9 cellular contexts compared by ENCODE assay signal in the genomic region with DNA sequence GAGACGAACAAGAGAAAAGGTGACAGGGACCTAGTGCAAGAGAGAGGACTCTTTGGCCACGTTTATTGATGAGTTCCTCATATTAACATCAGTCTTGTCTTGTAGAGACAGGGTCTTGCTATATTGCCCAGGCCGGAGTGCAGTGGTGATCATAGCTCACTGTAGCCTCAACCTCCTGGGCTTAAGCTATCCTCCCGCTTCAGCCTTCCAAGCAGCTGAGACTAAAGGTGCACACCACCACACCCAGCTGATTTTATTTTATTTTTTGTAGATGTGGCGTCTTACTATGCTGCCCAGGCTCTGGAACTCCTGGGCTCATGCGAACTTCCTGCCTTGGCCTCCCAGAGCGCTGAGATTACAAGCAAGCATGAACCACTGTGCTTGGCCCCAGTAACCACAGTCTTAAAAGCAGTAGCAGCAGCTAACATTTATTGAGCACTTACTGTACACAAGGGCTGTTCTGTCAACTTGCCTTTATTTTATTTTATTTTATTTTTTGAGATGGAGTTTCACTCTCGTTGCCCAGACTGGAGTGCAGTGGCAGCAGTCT. TPM values are rescaled to one million over a fixed set of nuclear protein-coding genes. Genes with fewer than 3 reads are reported as not detected.
DNase-seq lines count a peak whose midpoint lies in the region; ATAC-seq, FAIRE-seq and TF ChIP-seq lines count a peak whose summit lies in the region.
"Had no signal": no experiment of that assay in that cellular context is flagged by ENCODE, and none has a peak within 500 bp of the region (broad histone marks: within the 10 kb centered on the region; RNA-seq: fewer than 3 reads in every experiment).

No MANE protein-coding gene starts in this region.

- no peak for TF ChIP-seq EP300 in K562 (IDR thresholded peaks at IDR 0.05; ENCODE audit: low read length)

- intact Hi-C loops in K562 (cut with micrococcal nuclease), result loop anchor here (10.0 kb wide), 1 partner anchor 96 kb away; no protein-coding TSS in a partner anchor

- H3K27me3 Mint-ChIP-seq in CD4-positive, CD25-positive, alpha-beta regulatory T cell, result no peaks in the 10 kb centered on the region

- H2AFZ ChIP-seq in K562 (ENCODE audit: low read depth, low read length), result peak overlapping the region; percentile 95

- H3K36me3 Mint-ChIP-seq in CD4-positive, CD25-positive, alpha-beta regulatory T cell, result no peaks in the 10 kb centered on the region

- H3K4me3 ChIP-seq in CD4-positive, CD25-positive, alpha-beta regulatory T cell (ENCODE audit: low read depth, low read length), result peak overlapping the region; percentile 90
- H3K4me3 ChIP-seq in HUES64 (ENCODE audit: low read length) (peak overlapping the region; percentile 78), K562 (no peak overlapping the region), mononuclear cell (ENCODE audit: low read length) (peak overlapping the region; percentile 51)

- TF ChIP-seq CTCF in K562 (IDR thresholded peaks at IDR 0.05 in 2 of 3, conservative IDR thresholded peaks at IDR 0.05 in 1 of 3; ENCODE audit: insufficient read depth in 2 of 3, low read depth in 1 of 3, low read length in 3 of 3), result no peak

- FAIRE-seq in K562 (lab: Jason Lieb, UNC), result no peak
- FAIRE-seq: D721Med had no signal

- H3K27me3 ChIP-seq in CD4-positive, CD25-positive, alpha-beta regulatory T cell (ENCODE audit: control insufficient read depth, insufficient read depth, low read length), result no peaks in the 10 kb centered on the region
- H3K27me3 ChIP-seq in HUES64 (ENCODE audit: insufficient read depth, low read length), result no peaks in the 10 kb centered on the region
- H3K27me3 ChIP-seq in K562 (ENCODE audit: control insufficient read depth in 2 of 2, insufficient read depth in 2 of 2, low read length in 2 of 2), result no peaks in the 10 kb centered on the region
- H3K27me3 ChIP-seq in mononuclear cell (ENCODE audit: insufficient read depth, low read length), result no peaks in the 10 kb centered on the region

- H3K4me3 Mint-ChIP-seq in CD4-positive, CD25-positive, alpha-beta regulatory T cell, result peak overlapping the region; percentile 87 to 93 (median 93)

- peak overlapping the region; percentile 96 for H3K27ac ChIP-seq in CD4-positive, CD25-positive, alpha-beta regulatory T cell (ENCODE audit: insufficient read depth, low read length, poor library complexity, severe bottlenecking)
- H3K27ac ChIP-seq in HUES64 (ENCODE audit: low read depth, low read length), result no peak overlapping the region
- no peak overlapping the region for H3K27ac ChIP-seq in K562 (ENCODE audit: extremely low read depth, low read depth, low read length)

- H3K9me3 Mint-ChIP-seq in CD4-positive, CD25-positive, alpha-beta regulatory T cell, result no peaks in the 10 kb centered on the region

- no peak for TF ChIP-seq RAD21 in K562 (CRISPR knock-in tag; conservative IDR thresholded peaks at IDR 0.05 in 1 of 2, IDR thresholded peaks at IDR 0.05 in 1 of 2)

- ATAC-seq in CD4-positive, CD25-positive, alpha-beta regulatory T cell (ENCODE audit: low read depth in 2 of 2), result no peak
- ATAC-seq in K562 (no peak), GM21786 (IDR thresholded peaks at IDR 0.05; ENCODE audit: unreplicated experiment) (no peak)

- TF ChIP-seq POLR2A in K562 (conservative IDR thresholded peaks at IDR 0.05), result no peak

- H3K36me3 ChIP-seq in CD4-positive, CD25-positive, alpha-beta regulatory T cell (ENCODE audit: control insufficient read depth, insufficient read depth, low read length), result peaks cover 3% of the 10 kb centered on the region
- H3K36me3 ChIP-seq in HUES64 (ENCODE audit: insufficient read depth, low read length), result no peaks in the 10 kb centered on the region
- no peaks in the 10 kb centered on the region for H3K36me3 ChIP-seq in K562 (ENCODE audit: control insufficient read depth, insufficient read depth, low read length)

- H4K20me1 ChIP-seq in K562 (replicated peaks; ENCODE audit: control insufficient read depth, insufficient read depth, low read length), result no peaks in the 10 kb centered on the region

- peaks cover 20% of the 10 kb centered on the region for H3K79me2 ChIP-seq in K562 (ENCODE audit: control insufficient read depth, insufficient read depth, low read length)

- no peaks in the 10 kb centered on the region for H3K9me3 ChIP-seq in CD4-positive, CD25-positive, alpha-beta regulatory T cell (ENCODE audit: control insufficient read depth in 2 of 2, low read length in 2 of 2)
- H3K9me3 ChIP-seq in HUES64 (ENCODE audit: insufficient read depth, low read depth, low read length), result no peaks in the 10 kb centered on the region
- H3K9me3 ChIP-seq in K562 (replicated peaks; ENCODE audit: control insufficient read depth, insufficient read depth, low read depth, low read length), result no peaks in the 10 kb centered on the region
- no peaks in the 10 kb centered on the region for H3K9me3 ChIP-seq in mononuclear cell (ENCODE audit: low read depth, low read length)

- peak overlapping the region; percentile 91 for H3K4me2 ChIP-seq in K562 (ENCODE audit: insufficient read depth, low read length)

- POLR2A ChIA-PET in K562 (lab: Yijun Ruan, JAX), result no interaction called here

- CTCF ChIA-PET in K562 (lab: Yijun Ruan, JAX; ENCODE audit: low intra/inter-chr PET ratio), result no interaction called here

- peak in 1 of 3 donors; percentile 28 for DNase-seq in CD4-positive, CD25-positive, alpha-beta regulatory T cell
- no peak for DNase-seq in K562 (ENCODE audit: extremely low read depth in 1 of 4, low spot score in 3 of 4)
- DNase-seq in OCI-M2 (lab: John Stamatoyannopoulos, UW; ENCODE audit: unreplicated experiment), result no peak
- DNase-seq in stimulated activated CD4-positive, alpha-beta T cell treated with anti-CD3 and anti-CD28 coated beads, Interleukin-4, amount 100 ng/mL, for 4 hours, result no peak
- DNase-seq in NCI-H2227 (lab: John Stamatoyannopoulos, UW; ENCODE audit: unreplicated experiment), result no peak

- peaks cover 6 to 68% (median 31%) of the 10 kb centered on the region in 4 donors for H3K4me1 Mint-ChIP-seq in CD4-positive, CD25-positive, alpha-beta regulatory T cell

- no TSS peak for BruUV-seq in K562 (replicated peaks; lab: Mats Ljungman, UMichigan)

- peaks cover 40% of the 10 kb centered on the region for H3K4me1 ChIP-seq in CD4-positive, CD25-positive, alpha-beta regulatory T cell (ENCODE audit: control insufficient read depth, insufficient read depth, low read length, poor library complexity, severe bottlenecking)
- H3K4me1 ChIP-seq in HUES64 (ENCODE audit: insufficient read depth, low read length), result peaks cover 7% of the 10 kb centered on the region; the same call in 1 of the 2 replicates
- peaks cover 9 to 36% of the 10 kb centered on the region in 2 experiments for H3K4me1 ChIP-seq in K562 (replicated peaks in 1 of 2; ENCODE audit: control insufficient read depth in 2 of 2, insufficient read depth in 2 of 2, low read length in 2 of 2)
- H3K4me1 ChIP-seq in mononuclear cell (ENCODE audit: insufficient read depth, low read length), result peaks cover 53% of the 10 kb centered on the region

- in situ Hi-C loops in K562 (cut with MboI), result no loop called here

- H3K9me1 ChIP-seq in K562 (ENCODE audit: control insufficient read depth, insufficient read depth, low read length), result peaks cover 4% of the 10 kb centered on the region

- 75% methylated on average over 8 of the region's 8 CpGs for WGBS in HUES64
- 65% methylated on average over 8 of the region's 8 CpGs for WGBS in K562 (ENCODE audit: insufficient coverage, low coverage, missing lambda C conversion rate)

- peak overlapping the region; percentile 87 to 96 (median 94) for H3K27ac Mint-ChIP-seq in CD4-positive, CD25-positive, alpha-beta regulatory T cell

- H3K9ac ChIP-seq in HUES64 (ENCODE audit: low read depth, low read length) (no peak overlapping the region), K562 (ENCODE audit: insufficient read depth in 1 of 2, low read depth in 2 of 2, low read length in 2 of 2) (peak overlapping the region in 1 of 2 experiments; percentile 81; a peak in 1 of 4 replicates)

RNA-seq across cellular contexts. Expression of a gene that starts 1.1 kb away (rescaled TPM):
- total RNA-seq in CD4-positive, CD25-positive, alpha-beta regulatory T cell, result 46.2 TPM
- polyA plus RNA-seq in CD4-positive, CD25-positive, alpha-beta regulatory T cell, result 10 to 100 TPM; 19.5 to 26.5 (median 22.1) TPM
- 7.2 TPM for polyA plus RNA-seq in HUES64 (2013, experiment 1 of 2)
- 6.7 TPM for polyA plus RNA-seq in HUES64 (2013, experiment 2 of 2)
- total RNA-seq in K562 (2011; cell fraction: chromatin; rRNA removed; ENCODE audit: low replicate concordance), result 17.3 and 38.7 TPM in 2 replicates
- total RNA-seq in K562 (2011; cell fraction: nucleolus; rRNA removed), result 28.7 and 29.6 TPM in 2 replicates
- total RNA-seq in K562 (2011; cell fraction: nucleoplasm; rRNA removed), result 21.3 and 22.0 TPM in 2 replicates
- total RNA-seq in K562 (2014; rRNA removed) (20.0 and 25.9 TPM in 2 replicates), K562 (2014; rRNA removed; fragmentation: Illumina TruSeq; extraction: Trizol) (3.0 and 4.8 TPM in 2 replicates), K562 (2015; rRNA removed; fragmentation: Illumina TruSeq; extraction: Trizol) (8.6 and 8.9 TPM in 2 replicates), K562 (2021) (19.4 and 26.3 TPM in 2 replicates), mononuclear cell (14.0 TPM)
- polyA plus RNA-seq in K562 (2011; rRNA removed) (8.7 and 13.4 TPM in 2 replicates), K562 (2014; fragmentation: Illumina TruSeq; extraction: Trizol) (9.6 and 17.7 TPM in 2 replicates), K562 (2014; fragmentation: Nextera tagmentation; extraction: Ambion mirVana) (under 1 TPM; 0.75 to 0.83 TPM), K562 (2014; rRNA removed) (19.8 and 24.8 TPM in 2 replicates)
- polyA plus RNA-seq in K562 (2011; cell fraction: cytosol; rRNA removed), result 12.2 and 22.2 TPM in 2 replicates
- 20.1 and 35.1 TPM in 2 replicates for polyA plus RNA-seq in K562 (2011; cell fraction: nucleus; rRNA removed)
- polyA plus RNA-seq in K562 (2012), result 10.3 and 10.8 TPM in 2 replicates
- 3.0 and 4.7 TPM in 2 replicates for polyA minus RNA-seq in K562 (2011; rRNA and poly(A)+ RNA removed)
- polyA minus RNA-seq in K562 (2011; cell fraction: cytosol; rRNA and poly(A)+ RNA removed), result 8.7 and 11.1 TPM in 2 replicates
- 17.0 and 18.8 TPM in 2 replicates for polyA minus RNA-seq in K562 (2011; cell fraction: nucleus; rRNA and poly(A)+ RNA removed)

RNA-seq across cellular contexts. Expression of a gene that starts 4.2 kb away (rescaled TPM):
- 117 TPM for total RNA-seq in CD4-positive, CD25-positive, alpha-beta regulatory T cell
- polyA plus RNA-seq in CD4-positive, CD25-positive, alpha-beta regulatory T cell, result 10 to 100 TPM; 14.8 to 24.2 (median 21.8) TPM
- 0.10 TPM for polyA plus RNA-seq in HUES64 (2013, experiment 1 of 2)
- polyA plus RNA-seq in HUES64 (2013, experiment 2 of 2), result 0.13 TPM
- 12.0 and 34.0 TPM in 2 replicates for total RNA-seq in K562 (2011; cell fraction: chromatin; rRNA removed; ENCODE audit: low replicate concordance)
- 15.5 and 23.5 TPM in 2 replicates for total RNA-seq in K562 (2011; cell fraction: nucleolus; rRNA removed)
- 12.6 and 13.2 TPM in 2 replicates for total RNA-seq in K562 (2011; cell fraction: nucleoplasm; rRNA removed)
- 13.6 and 13.7 TPM in 2 replicates for total RNA-seq in K562 (2014; rRNA removed)
- 8.7 and 9.4 TPM in 2 replicates for total RNA-seq in K562 (2014; rRNA removed; fragmentation: Illumina TruSeq; extraction: Trizol)
- 19.1 and 19.7 TPM in 2 replicates for total RNA-seq in K562 (2015; rRNA removed; fragmentation: Illumina TruSeq; extraction: Trizol)
- total RNA-seq in K562 (2021), result 17.3 and 20.1 TPM in 2 replicates
- polyA plus RNA-seq in K562 (2011; rRNA removed), result 8.4 and 18.5 TPM in 2 replicates
- 7.1 and 10.6 TPM in 2 replicates for polyA plus RNA-seq in K562 (2011; cell fraction: cytosol; rRNA removed)
- polyA plus RNA-seq in K562 (2011; cell fraction: nucleus; rRNA removed), result 19.2 and 28.2 TPM in 2 replicates
- polyA plus RNA-seq in K562 (2012), result 18.1 and 29.2 TPM in 2 replicates
- 12.4 and 13.3 TPM in 2 replicates for polyA plus RNA-seq in K562 (2014; fragmentation: Illumina TruSeq; extraction: Trizol)
- 1 to 10 TPM in 1 of 2 experiments, under 1 TPM in 1; 0.46 to 1.3 TPM for polyA plus RNA-seq in K562 (2014; fragmentation: Nextera tagmentation; extraction: Ambion mirVana)
- polyA plus RNA-seq in K562 (2014; rRNA removed), result 10.9 and 11.1 TPM in 2 replicates
- polyA minus RNA-seq in K562 (2011; rRNA and poly(A)+ RNA removed), result 10.3 and 18.3 TPM in 2 replicates
- polyA minus RNA-seq in K562 (2011; cell fraction: cytosol; rRNA and poly(A)+ RNA removed), result 4.7 and 11.8 TPM in 2 replicates
- 12.7 and 24.3 TPM in 2 replicates for polyA minus RNA-seq in K562 (2011; cell fraction: nucleus; rRNA and poly(A)+ RNA removed)
- total RNA-seq in mononuclear cell, result 46.8 TPM

RNA-seq across cellular contexts. Expression of a gene that starts 28.8 kb away (rescaled TPM):
- total RNA-seq in CD4-positive, CD25-positive, alpha-beta regulatory T cell, result 2.6 TPM
- polyA plus RNA-seq in CD4-positive, CD25-positive, alpha-beta regulatory T cell, result under 1 TPM in 3 of 4 donors, not detected in 1; 0.37 to 0.51 (median 0.38) TPM
- 51.4 TPM for polyA plus RNA-seq in HUES64 (2013, experiment 1 of 2)
- 55.0 TPM for polyA plus RNA-seq in HUES64 (2013, experiment 2 of 2)
- total RNA-seq in K562 (2011; cell fraction: chromatin; rRNA removed; ENCODE audit: low replicate concordance), result 67.3 and 119 TPM in 2 replicates
- total RNA-seq in K562 (2011; cell fraction: nucleolus; rRNA removed), result 65.3 and 66.5 TPM in 2 replicates
- total RNA-seq in K562 (2011; cell fraction: nucleoplasm; rRNA removed), result 53.5 and 66.7 TPM in 2 replicates
- total RNA-seq in K562 (2014; rRNA removed), result 57.4 and 61.8 TPM in 2 replicates
- total RNA-seq in K562 (2014; rRNA removed; fragmentation: Illumina TruSeq; extraction: Trizol), result 23.6 and 29.4 TPM in 2 replicates
- total RNA-seq in K562 (2015; rRNA removed; fragmentation: Illumina TruSeq; extraction: Trizol), result 34.6 and 36.1 TPM in 2 replicates
- 59.1 and 63.2 TPM in 2 replicates for total RNA-seq in K562 (2021)
- polyA plus RNA-seq in K562 (2011; rRNA removed), result 29.1 and 39.3 TPM in 2 replicates
- 22.8 and 30.6 TPM in 2 replicates for polyA plus RNA-seq in K562 (2011; cell fraction: cytosol; rRNA removed)
- 113 and 133 TPM in 2 replicates for polyA plus RNA-seq in K562 (2011; cell fraction: nucleus; rRNA removed)
- 47.5 and 50.8 TPM in 2 replicates for polyA plus RNA-seq in K562 (2012)
- 56.2 and 56.7 TPM in 2 replicates for polyA plus RNA-seq in K562 (2014; fragmentation: Illumina TruSeq; extraction: Trizol)
- polyA plus RNA-seq in K562 (2014; fragmentation: Nextera tagmentation; extraction: Ambion mirVana), result 1 to 10 TPM; 1.2 to 2.7 TPM
- polyA plus RNA-seq in K562 (2014; rRNA removed), result 66.6 and 66.8 TPM in 2 replicates
- 17.1 and 20.3 TPM in 2 replicates for polyA minus RNA-seq in K562 (2011; rRNA and poly(A)+ RNA removed)
- 18.3 and 21.0 TPM in 2 replicates for polyA minus RNA-seq in K562 (2011; cell fraction: cytosol; rRNA and poly(A)+ RNA removed)
- 21.3 and 30.1 TPM in 2 replicates for polyA minus RNA-seq in K562 (2011; cell fraction: nucleus; rRNA and poly(A)+ RNA removed)
- 4.2 TPM for total RNA-seq in mononuclear cell

RNA-seq across cellular contexts. Expression of a gene that starts 30.9 kb away (rescaled TPM):
- total RNA-seq in CD4-positive, CD25-positive, alpha-beta regulatory T cell, result 60.7 TPM
- 10 to 100 TPM; 82.9 to 98.8 (median 87.4) TPM for polyA plus RNA-seq in CD4-positive, CD25-positive, alpha-beta regulatory T cell
- polyA plus RNA-seq in HUES64 (2013, experiment 1 of 2), result 22.0 TPM
- polyA plus RNA-seq in HUES64 (2013, experiment 2 of 2), result 17.8 TPM
- total RNA-seq in K562 (2011; cell fraction: chromatin; rRNA removed; ENCODE audit: low replicate concordance), result 45.9 and 112 TPM in 2 replicates
- total RNA-seq in K562 (2011; cell fraction: nucleolus; rRNA removed), result 96.6 and 107 TPM in 2 replicates
- 72.1 and 74.9 TPM in 2 replicates for total RNA-seq in K562 (2011; cell fraction: nucleoplasm; rRNA removed)
- total RNA-seq in K562 (2014; rRNA removed), result 23.8 and 33.5 TPM in 2 replicates
- total RNA-seq in K562 (2014; rRNA removed; fragmentation: Illumina TruSeq; extraction: Trizol), result 12.3 and 16.4 TPM in 2 replicates
- total RNA-seq in K562 (2015; rRNA removed; fragmentation: Illumina TruSeq; extraction: Trizol), result 21.9 and 24.4 TPM in 2 replicates
- total RNA-seq in K562 (2021), result 31.1 and 33.1 TPM in 2 replicates
- polyA plus RNA-seq in K562 (2011; rRNA removed), result 29.8 and 46.5 TPM in 2 replicates
- 43.8 and 51.1 TPM in 2 replicates for polyA plus RNA-seq in K562 (2011; cell fraction: cytosol; rRNA removed)
- polyA plus RNA-seq in K562 (2011; cell fraction: nucleus; rRNA removed), result 180 and 195 TPM in 2 replicates
- 29.9 and 65.7 TPM in 2 replicates for polyA plus RNA-seq in K562 (2012)
- polyA plus RNA-seq in K562 (2014; fragmentation: Illumina TruSeq; extraction: Trizol), result 32.3 and 33.2 TPM in 2 replicates
- 1 to 10 TPM; 2.4 to 6.1 TPM for polyA plus RNA-seq in K562 (2014; fragmentation: Nextera tagmentation; extraction: Ambion mirVana)
- polyA plus RNA-seq in K562 (2014; rRNA removed), result 32.9 and 36.4 TPM in 2 replicates
- 22.3 and 35.9 TPM in 2 replicates for polyA minus RNA-seq in K562 (2011; rRNA and poly(A)+ RNA removed)
- polyA minus RNA-seq in K562 (2011; cell fraction: cytosol; rRNA and poly(A)+ RNA removed), result 21.0 and 22.6 TPM in 2 replicates
- polyA minus RNA-seq in K562 (2011; cell fraction: nucleus; rRNA and poly(A)+ RNA removed), result 18.7 and 34.9 TPM in 2 replicates
- total RNA-seq in mononuclear cell, result 43.9 TPM

RNA-seq across cellular contexts. Expression of a gene that starts 47.9 kb away (rescaled TPM):
- not detected for total RNA-seq in CD4-positive, CD25-positive, alpha-beta regulatory T cell
- polyA plus RNA-seq in CD4-positive, CD25-positive, alpha-beta regulatory T cell, result not detected
- polyA plus RNA-seq in HUES64 (2013, experiment 1 of 2), result 1.3 TPM
- polyA plus RNA-seq in HUES64 (2013, experiment 2 of 2), result 1.6 TPM
- total RNA-seq in K562 (2011; cell fraction: chromatin; rRNA removed; ENCODE audit: low replicate concordance), result 19.5 and 33.3 TPM in 2 replicates
- total RNA-seq in K562 (2011; cell fraction: nucleolus; rRNA removed), result 14.5 and 17.5 TPM in 2 replicates
- total RNA-seq in K562 (2011; cell fraction: nucleoplasm; rRNA removed), result 15.2 and 15.6 TPM in 2 replicates
- 0.59 and 2.0 TPM in 2 replicates for total RNA-seq in K562 (2014; rRNA removed)
- 1.1 and 1.5 TPM in 2 replicates for total RNA-seq in K562 (2014; rRNA removed; fragmentation: Illumina TruSeq; extraction: Trizol)
- total RNA-seq in K562 (2015; rRNA removed; fragmentation: Illumina TruSeq; extraction: Trizol), result 2.1 and 2.2 TPM in 2 replicates
- 8.0 and 10.6 TPM in 2 replicates for total RNA-seq in K562 (2021)
- 9.1 and 40.9 TPM in 2 replicates for polyA plus RNA-seq in K562 (2011; rRNA removed)
- 9.2 and 36.7 TPM in 2 replicates for polyA plus RNA-seq in K562 (2011; cell fraction: cytosol; rRNA removed)
- polyA plus RNA-seq in K562 (2011; cell fraction: nucleus; rRNA removed), result 23.7 and 50.5 TPM in 2 replicates
- 7.4 and 20.1 TPM in 2 replicates for polyA plus RNA-seq in K562 (2012)
- polyA plus RNA-seq in K562 (2014; fragmentation: Illumina TruSeq; extraction: Trizol), result 2.4 and 4.3 TPM in 2 replicates
- 1 to 10 TPM; 1.2 to 2.2 TPM for polyA plus RNA-seq in K562 (2014; fragmentation: Nextera tagmentation; extraction: Ambion mirVana)
- 2.5 and 5.4 TPM in 2 replicates for polyA plus RNA-seq in K562 (2014; rRNA removed)
- 6.5 and 24.5 TPM in 2 replicates for polyA minus RNA-seq in K562 (2011; rRNA and poly(A)+ RNA removed)
- polyA minus RNA-seq in K562 (2011; cell fraction: cytosol; rRNA and poly(A)+ RNA removed), result 23.9 and 64.6 TPM in 2 replicates
- polyA minus RNA-seq in K562 (2011; cell fraction: nucleus; rRNA and poly(A)+ RNA removed), result 16.2 and 39.1 TPM in 2 replicates
- total RNA-seq in mononuclear cell, result 3.1 TPM
